In the genomic region with DNA sequence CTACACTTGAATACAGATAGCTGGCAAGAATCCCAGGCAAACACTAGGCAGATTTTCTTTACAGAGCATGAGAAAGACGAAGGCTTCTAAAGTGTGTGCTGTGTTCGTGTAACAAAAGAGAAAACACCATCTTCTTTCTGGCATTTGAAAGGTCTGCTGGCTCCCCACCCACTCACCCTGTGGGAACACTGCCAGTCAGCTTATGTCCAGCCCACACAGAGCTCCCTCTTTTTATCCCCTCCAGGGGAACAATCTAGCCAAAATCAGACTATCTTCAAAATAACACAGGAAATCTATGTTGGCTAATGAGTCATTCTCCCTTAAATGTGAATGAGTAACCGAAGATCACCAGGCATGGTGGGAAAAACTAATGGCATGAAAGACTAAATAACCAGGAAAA, we compare ENCODE assay signal across 12 cellular contexts. TPM values are rescaled to one million over a fixed set of nuclear protein-coding genes. Genes with fewer than 3 reads are reported as not detected.
DNase-seq lines count a peak whose midpoint lies in the region; ATAC-seq and TF ChIP-seq lines count a peak whose summit lies in the region.
"Had no signal": no experiment of that assay in that cellular context is flagged by ENCODE, and none has a peak within 500 bp of the region (broad histone marks: within the 10 kb centered on the region; RNA-seq: fewer than 3 reads in every experiment).

No MANE protein-coding gene starts in this region.

- H3K4me3 Mint-ChIP-seq in brain (peak overlapping the region in 1 of 5 experiments; percentile 13), CD14-positive monocyte (no peak overlapping the region)
- H3K4me3 Mint-ChIP-seq: activated naive CD4-positive, alpha-beta T cell treated with anti-CD3 and anti-CD28 coated beads, Interleukin-2, amount 50 U/mL, for 24 hours; T-cell had no signal

- no peaks in the 10 kb centered on the region for H3K9me3 ChIP-seq in upper lobe of right lung

- H3K27me3 ChIP-seq in upper lobe of right lung, result no peaks in the 10 kb centered on the region

- no peak overlapping the region for H3K27ac ChIP-seq in upper lobe of right lung
- H3K27ac ChIP-seq: KMS-11 had no signal

- H3K27me3 Mint-ChIP-seq in brain (no peaks in the 10 kb centered on the region), CD14-positive monocyte (ENCODE audit: low read depth in 3 of 3) (no peaks in the 10 kb centered on the region)
- H3K27me3 Mint-ChIP-seq: activated naive CD4-positive, alpha-beta T cell treated with anti-CD3 and anti-CD28 coated beads, Interleukin-2, amount 50 U/mL, for 24 hours; T-cell had no signal

- H3K36me3 ChIP-seq in upper lobe of right lung, result peaks cover 6% of the 10 kb centered on the region

- TF ChIP-seq CTCF in AG10803 (conservative IDR thresholded peaks at IDR 0.05; ENCODE audit: low read length) (no peak), brain (conservative IDR thresholded peaks at IDR 0.05) (no peak), upper lobe of right lung (IDR thresholded peaks at IDR 0.05) (no peak), CD14-positive monocyte (IDR thresholded peaks at IDR 0.05) (no peak)

- peaks cover 3% of the 10 kb centered on the region for H3K4me1 ChIP-seq in upper lobe of right lung

- DNase-seq in AG10803 (ENCODE audit: low read depth) (peak; percentile 57), M059J (ENCODE audit: low read depth) (peak; percentile 94), kidney tubule cell (ENCODE audit: low spot score) (peak; percentile 79), NCI-H146 treated with DMSO at 0.1 percent for 48 hours (lab: John Stamatoyannopoulos, UW; ENCODE audit: unreplicated experiment) (no peak), upper lobe of right lung (no peak), CD14-positive monocyte (ENCODE audit: low spot score) (no peak), posterior vena cava (ENCODE audit: low spot score) (no peak)
- DNase-seq: stimulated activated CD4-positive, alpha-beta T cell treated with anti-CD3 and anti-CD28 coated beads, Interleukin-4, amount 100 ng/mL, for 1 hour; T-cell had no signal

- peaks cover 23% of the 10 kb centered on the region for H3K36me3 Mint-ChIP-seq in brain
- H3K36me3 Mint-ChIP-seq in CD14-positive monocyte, result peaks cover 22 to 28% of the 10 kb centered on the region in 2 donors

- H3K4me1 Mint-ChIP-seq in brain (peaks cover 13% of the 10 kb centered on the region), CD14-positive monocyte (no peaks in the 10 kb centered on the region)
- H3K4me1 Mint-ChIP-seq: activated naive CD4-positive, alpha-beta T cell treated with anti-CD3 and anti-CD28 coated beads, Interleukin-2, amount 50 U/mL, for 24 hours; T-cell had no signal

- no peaks in the 10 kb centered on the region for H3K9me3 Mint-ChIP-seq in brain
- peaks cover 0 to 1% (median 0%) of the 10 kb centered on the region in 7 donors for H3K9me3 Mint-ChIP-seq in CD14-positive monocyte
- H3K9me3 Mint-ChIP-seq: activated naive CD4-positive, alpha-beta T cell treated with anti-CD3 and anti-CD28 coated beads, Interleukin-2, amount 50 U/mL, for 24 hours; T-cell had no signal

- H3K27ac Mint-ChIP-seq in brain, result peak overlapping the region in 4 of 5 experiments; percentile 42 to 91 (median 77)
- H3K27ac Mint-ChIP-seq in CD14-positive monocyte, result no peak overlapping the region
- H3K27ac Mint-ChIP-seq: activated naive CD4-positive, alpha-beta T cell treated with anti-CD3 and anti-CD28 coated beads, Interleukin-2, amount 50 U/mL, for 24 hours; T-cell had no signal

- intact Hi-C loops in upper lobe of right lung (cut with DNase I), result no loop called here
- intact Hi-C loops in CD14-positive monocyte (cut with micrococcal nuclease), result no loop called here
- intact Hi-C loops in posterior vena cava (cut with DNase I), result no loop called here

- H3K4me3 ChIP-seq in AG10803 (ENCODE audit: low read length) (no peak overlapping the region), upper lobe of right lung (no peak overlapping the region)

- no peak for ATAC-seq in upper lobe of right lung
- ATAC-seq: T-cell had no signal

RNA-seq across cellular contexts. Expression of a gene that starts 45.6 kb away (rescaled TPM):
- 1.3 and 3.5 TPM in 2 replicates for total RNA-seq in M059J (2014; rRNA removed; shearing (Covaris generic))
- polyA plus RNA-seq in brain (ENCODE audit: insufficient read depth, low read depth, low replicate concordance) (1.1 TPM), CD14-positive monocyte (not detected)
- total RNA-seq in upper lobe of right lung (37.9 TPM), posterior vena cava (1 to 10 TPM in 1 of 2 donors, under 1 TPM in 1; 0.29 to 1.2 TPM)

Comparison
In these comparisons a context has a peak if more than half of its experiments do, and no peak if none do; other contexts are left out.
1. DNase-seq: peak in AG10803 (single experiment), M059J (single experiment) and kidney tubule cell (single experiment); none in NCI-H146 treated with DMSO at 0.1 percent for 48 hours (single experiment), upper lobe of right lung (single experiment), CD14-positive monocyte (single experiment) and posterior vena cava (single experiment).
2. H3K27ac Mint-ChIP-seq: peak in brain (4 of 5); none in CD14-positive monocyte (0 of 7).